Comparison of ENCODE assay signal across 29 cellular contexts in the genomic region with DNA sequence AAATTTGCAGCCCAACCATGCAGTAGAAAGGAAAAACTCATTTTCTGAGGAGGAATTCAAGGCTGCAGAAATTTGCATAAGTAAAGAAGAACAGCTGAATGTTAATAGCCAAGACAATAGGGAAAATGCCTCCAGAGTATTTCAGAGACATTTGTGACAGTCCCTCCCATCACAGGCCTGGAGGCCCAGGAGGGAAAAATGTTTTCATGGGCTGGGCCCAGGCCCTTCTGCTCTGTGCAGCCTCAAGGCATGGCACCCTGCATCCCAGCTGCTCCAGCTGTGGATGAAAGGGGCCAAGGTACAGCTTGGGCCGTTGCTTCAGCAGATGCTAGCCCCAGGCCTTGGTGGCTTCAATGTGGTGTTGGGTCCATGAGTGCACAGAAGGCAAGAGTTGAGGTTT.
"Had no signal": no experiment of that assay in that cellular context is flagged by ENCODE, and none has a peak within 500 bp of the region (broad histone marks: within the 10 kb centered on the region; RNA-seq: fewer than 3 reads in every experiment).

No MANE protein-coding gene starts in this region.

- H3K4me3 ChIP-seq: ascending aorta, breast epithelium, cardiac muscle cell, colonic mucosa, esophagus squamous epithelium, gastroesophageal sphincter, heart right ventricle had no signal

- DNase-seq: activated B cell treated with CpG ODN at 0.5 μM for 24 hours; activated CD4-positive, alpha-beta T cell treated with anti-CD3 and anti-CD28 coated beads for 48 hours; activated CD4-positive, alpha-beta T cell treated with anti-CD3 and anti-CD28 coated beads, Interleukin-2, amount 50 U/mL, for 1 hour; activated CD4-positive, alpha-beta T cell treated with anti-CD3 and anti-CD28 coated beads, Interleukin-2, amount 50 U/mL, for 48 hours; activated CD8-positive, alpha-beta memory T cell treated with anti-CD3 and anti-CD28 coated beads for 24 hours; activated CD8-positive, alpha-beta T cell treated with anti-CD3 and anti-CD28 coated beads for 36 hours; activated gamma-delta T cell; activated naive CD4-positive, alpha-beta T cell; activated naive CD4-positive, alpha-beta T cell treated with anti-CD3 and anti-CD28 coated beads, Interleukin-2, amount 10 ng/mL, durations not matched to agents 7 days and 5 days; activated naive CD8-positive, alpha-beta T cell treated with anti-CD3 and anti-CD28 coated beads, Interleukin-2, amount 10 ng/mL, durations not matched to agents 7 days and 5 days; activated T-cell treated with anti-CD3 and anti-CD28 coated beads, Interleukin-2, amount 50 U/mL, for 1 hour; activated T-cell treated with anti-CD3 and anti-CD28 coated beads, Interleukin-2, amount 50 U/mL, for 72 hours; central memory CD4-positive, alpha-beta T cell; cerebellar nuclear complex; colonic mucosa; effector CD8-positive, alpha-beta T cell; esophagus squamous epithelium; foreskin melanocyte; heart right ventricle; T-helper 17 cell; T1000; WERI-Rb-1 had no signal

- H3K36me3 ChIP-seq: ascending aorta, breast epithelium, cardiac muscle cell, colonic mucosa, esophagus squamous epithelium, gastroesophageal sphincter, heart right ventricle, WERI-Rb-1 had no signal

- H3K4me1 ChIP-seq: ascending aorta, breast epithelium, colonic mucosa, esophagus squamous epithelium, heart right ventricle had no signal

- H3K27me3 ChIP-seq: ascending aorta, breast epithelium, cardiac muscle cell, colonic mucosa, esophagus squamous epithelium, gastroesophageal sphincter, heart right ventricle had no signal

- ATAC-seq: activated CD4-positive, CD25-positive, alpha-beta regulatory T cell treated with anti-CD3 and anti-CD28 coated beads, Interleukin-2, amount 50 U/mL, for 24 hours; activated CD8-positive, alpha-beta T cell treated with anti-CD3 and anti-CD28 coated beads for 36 hours; activated naive CD4-positive, alpha-beta T cell treated with anti-CD3 and anti-CD28 coated beads, Interleukin-2, amount 50 U/mL, for 72 hours; activated T-cell treated with anti-CD3 and anti-CD28 coated beads, Interleukin-2, amount 50 U/mL, for 72 hours; gastroesophageal sphincter; heart right ventricle; T-helper 17 cell had no signal

- H3K27ac ChIP-seq: ascending aorta, breast epithelium, cardiac muscle cell, colonic mucosa, epithelial cell of prostate, esophagus squamous epithelium, gastroesophageal sphincter, heart right ventricle, WERI-Rb-1 had no signal

- H3K9me3 ChIP-seq: ascending aorta, breast epithelium, colonic mucosa, gastroesophageal sphincter had no signal
